In the genomic region with DNA sequence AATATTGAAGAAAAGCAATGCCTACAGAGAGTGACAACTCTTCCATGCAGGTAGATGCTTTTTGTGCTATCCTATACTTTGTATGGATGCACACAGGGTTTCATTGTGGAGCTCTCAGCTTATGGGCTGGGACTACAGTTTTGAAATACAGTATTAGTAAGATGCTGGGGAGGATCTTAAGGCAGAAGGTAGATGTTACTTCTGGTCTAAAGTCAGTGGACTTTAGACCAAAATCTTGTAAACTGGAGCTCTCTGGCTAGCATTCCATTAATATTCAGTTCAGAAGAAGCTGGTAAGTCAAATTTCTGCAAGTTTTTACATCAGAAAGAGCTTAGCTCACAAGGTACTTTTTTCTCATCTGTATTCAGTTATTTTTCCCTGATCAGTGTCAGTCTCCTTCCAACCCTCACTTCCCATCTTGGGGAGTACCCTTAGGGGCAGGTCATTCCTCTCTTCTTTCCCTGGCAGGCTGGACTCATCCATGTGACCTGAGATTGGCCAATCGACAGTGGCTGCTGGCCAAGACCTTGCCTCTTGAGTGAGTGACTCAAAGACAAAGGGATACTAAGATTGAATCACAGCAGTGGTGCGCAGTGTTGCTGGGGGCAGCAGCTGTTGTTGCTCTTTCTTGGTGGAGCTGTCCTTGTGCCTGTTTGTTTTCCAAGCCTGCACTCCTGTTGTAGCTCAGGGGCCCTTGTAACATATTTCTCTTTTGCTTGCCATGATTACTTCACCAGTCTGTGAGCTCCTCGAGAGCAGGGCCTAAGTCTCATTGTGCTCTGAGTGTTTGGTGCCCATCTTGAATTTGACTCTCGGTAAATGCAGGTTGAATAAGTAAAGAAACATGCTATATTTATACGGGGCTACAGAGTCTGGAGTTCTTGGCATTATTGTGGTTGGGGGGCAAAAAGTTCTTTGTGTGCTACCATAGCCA, we compare ENCODE assay signal across 8 cellular contexts. TPM values are rescaled to one million over a fixed set of nuclear protein-coding genes. Genes with fewer than 3 reads are reported as not detected.
A peak's percentile ranks its signal among the peaks of the same experiment; 100 is the strongest.
DNase-seq lines count a peak whose midpoint lies in the region; ATAC-seq and TF ChIP-seq lines count a peak whose summit lies in the region.

No MANE protein-coding gene starts in this region.

- no peak overlapping the region for H3K4me3 ChIP-seq in fibroblast of mammary gland (ENCODE audit: control insufficient read depth, low read depth, low read length)
- peak overlapping the region in 1 of 5 donors; percentile 13 for H3K4me3 ChIP-seq in subcutaneous abdominal adipose tissue (ENCODE audit: low read depth in 1 of 5, low read length in 5 of 5)

- peak overlapping the region; percentile 99 to 100 (median 100) for H3K27ac Mint-ChIP-seq in naive B cell

- peaks cover 62% of the 10 kb centered on the region for H3K4me1 Mint-ChIP-seq in activated T-cell treated with anti-CD3 and anti-CD28 coated beads, Interleukin-2, amount 50 U/mL, for 4 hours (ENCODE audit: low read depth)
- H3K4me1 Mint-ChIP-seq in naive B cell = peaks cover 44 to 66% (median 53%) of the 10 kb centered on the region in 3 donors

- peak overlapping the region in 3 of 5 donors; percentile 40 to 81 (median 55) for H3K9ac ChIP-seq in subcutaneous abdominal adipose tissue (ENCODE audit: low read length in 5 of 5)

- peak overlapping the region; percentile 84 for H3K27ac ChIP-seq in subcutaneous abdominal adipose tissue (ENCODE audit: low read depth, low read length)

- TF ChIP-seq POLR2A in GM18505 (IDR thresholded peaks at IDR 0.05; ENCODE audit: borderline replicate concordance, extremely low read depth, insufficient read depth, insufficient read length) = peak; percentile 24

- H3K9me3 Mint-ChIP-seq in activated T-cell treated with anti-CD3 and anti-CD28 coated beads, Interleukin-2, amount 50 U/mL, for 4 hours = peaks cover 7% of the 10 kb centered on the region
- peaks cover 0 to 3% (median 0%) of the 10 kb centered on the region in 7 donors for H3K9me3 Mint-ChIP-seq in naive B cell

- no peaks in the 10 kb centered on the region for H3K36me3 ChIP-seq in subcutaneous abdominal adipose tissue (ENCODE audit: control insufficient read depth in 5 of 5, insufficient read depth in 5 of 5, low read length in 5 of 5)

- DNase-seq in A172 (ENCODE audit: low spot score) = peak; percentile 94
- peak; percentile 90 to 94 for DNase-seq in NCI-H524 (lab: John Stamatoyannopoulos, UW)
- peak; percentile 15 for DNase-seq in activated T-cell treated with anti-CD3 and anti-CD28 coated beads, Interleukin-2, amount 50 U/mL, for 4 hours
- peak; percentile 99 for DNase-seq in fibroblast of mammary gland (ENCODE audit: low read depth)
- no peak for DNase-seq in naive B cell

- H3K36me3 Mint-ChIP-seq in activated T-cell treated with anti-CD3 and anti-CD28 coated beads, Interleukin-2, amount 50 U/mL, for 4 hours (ENCODE audit: insufficient read depth) = peaks cover 3% of the 10 kb centered on the region
- H3K36me3 Mint-ChIP-seq in naive B cell = no peaks in the 10 kb centered on the region

- peak overlapping the region; percentile 35 for H3K4me3 Mint-ChIP-seq in activated T-cell treated with anti-CD3 and anti-CD28 coated beads, Interleukin-2, amount 50 U/mL, for 4 hours
- H3K4me3 Mint-ChIP-seq in naive B cell = peak overlapping the region; percentile 68 to 94 (median 87)

- ATAC-seq in GM18505 (IDR thresholded peaks at IDR 0.05; ENCODE audit: unreplicated experiment) = no peak
- no peak for ATAC-seq in activated T-cell treated with anti-CD3 and anti-CD28 coated beads, Interleukin-2, amount 50 U/mL, for 4 hours
- ATAC-seq in naive B cell (ENCODE audit: low read depth in 2 of 2) = no peak
- ATAC-seq in HG02870 (IDR thresholded peaks at IDR 0.05; ENCODE audit: unreplicated experiment) = no peak

- no peaks in the 10 kb centered on the region for H3K9me3 ChIP-seq in subcutaneous abdominal adipose tissue (ENCODE audit: control insufficient read depth in 5 of 5, low read length in 5 of 5)

- H3K4me1 ChIP-seq in subcutaneous abdominal adipose tissue (ENCODE audit: control insufficient read depth in 5 of 5, insufficient read depth in 5 of 5, low read length in 5 of 5) = peaks cover 22 to 57% (median 45%) of the 10 kb centered on the region in 5 donors

- H3K27me3 ChIP-seq in subcutaneous abdominal adipose tissue (ENCODE audit: control insufficient read depth in 5 of 5, insufficient read depth in 4 of 5, low read length in 5 of 5) = no peaks in the 10 kb centered on the region

- no peak for TF ChIP-seq CTCF in fibroblast of mammary gland (conservative IDR thresholded peaks at IDR 0.05; ENCODE audit: control insufficient read depth, insufficient read depth, low read depth, low read length)

- no peaks in the 10 kb centered on the region for H3K27me3 Mint-ChIP-seq in activated T-cell treated with anti-CD3 and anti-CD28 coated beads, Interleukin-2, amount 50 U/mL, for 4 hours (ENCODE audit: low read depth)
- no peaks in the 10 kb centered on the region for H3K27me3 Mint-ChIP-seq in naive B cell

RNA-seq across cellular contexts. Expression of a gene that starts 2.8 kb away (rescaled TPM):
- total RNA-seq in A172 (2014; rRNA removed; shearing (Covaris generic)) = 21.9 and 28.9 TPM in 2 replicates
- 10 to 100 TPM; 47.7 to 59.4 (median 48.8) TPM for total RNA-seq in activated T-cell treated with anti-CD3 and anti-CD28 coated beads, Interleukin-2, amount 50 U/mL, for 4 hours
- polyA plus RNA-seq in naive B cell (ENCODE audit: low read depth in 6 of 6) = 100 to 1,000 TPM; 150 to 257 (median 154) TPM

RNA-seq across cellular contexts. Expression of a gene that starts 26.9 kb away (rescaled TPM):
- total RNA-seq in A172 (2014; rRNA removed; shearing (Covaris generic)) = 246 and 258 TPM in 2 replicates
- total RNA-seq in activated T-cell treated with anti-CD3 and anti-CD28 coated beads, Interleukin-2, amount 50 U/mL, for 4 hours = 100 to 1,000 TPM; 336 to 375 (median 337) TPM
- 100 to 1,000 TPM in 5 of 6 donors, 10 to 100 TPM in 1; 85.4 to 213 (median 173) TPM for polyA plus RNA-seq in naive B cell (ENCODE audit: low read depth in 6 of 6)
